In the genomic region with DNA sequence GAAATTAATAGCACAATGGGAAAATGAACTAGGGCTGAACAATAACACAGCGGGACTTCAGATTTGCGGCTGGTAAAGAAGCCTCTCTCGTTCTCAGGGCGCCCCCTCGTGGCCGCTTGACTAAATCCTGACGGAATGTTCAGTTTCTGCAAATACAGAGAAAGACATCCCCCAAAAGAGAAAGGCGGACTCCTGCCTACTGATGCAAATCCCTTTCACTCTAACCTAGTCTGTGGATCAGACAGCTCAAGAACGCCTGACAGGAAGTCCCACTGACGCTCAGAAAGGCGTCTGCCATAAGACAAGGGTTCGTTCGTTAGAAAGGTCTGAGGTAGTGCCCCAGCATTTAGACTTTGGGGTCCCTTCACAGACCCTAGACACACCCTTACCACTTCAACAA, we compare ENCODE assay signal across 8 cellular contexts. TPM values are rescaled to one million over a fixed set of nuclear protein-coding genes. Genes with fewer than 3 reads are reported as not detected.
DNase-seq lines count a peak whose midpoint lies in the region; ATAC-seq, FAIRE-seq and TF ChIP-seq lines count a peak whose summit lies in the region.

No MANE protein-coding gene starts in this region.

- intact Hi-C loops in activated T-helper 2 cell treated with anti-CD3 and anti-CD28 coated beads, Interferon-gamma antibody, Interleukin-2, Interleukin-4, amounts not matched to agents 10 μg/mL and 5 μg/mL and 100 μg/mL, durations not matched to agents 14 hours and 24 hours and 36 hours (cut with micrococcal nuclease): loop anchor here (1.0 to 10.0 kb wide), 5 partner anchors 86 to 716 kb away; no protein-coding TSS in a partner anchor

- DNase-seq in DMS53 treated with DMSO at 0.1 percent for 48 hours (lab: John Stamatoyannopoulos, UW; ENCODE audit: unreplicated experiment): peak; percentile 92
- DNase-seq in Kasumi-1 (lab: John Stamatoyannopoulos, UW): peak; percentile 69 to 86
- peak; percentile 84 for DNase-seq in RCC 7860 (ENCODE audit: low spot score)
- DNase-seq in activated T-helper 2 cell treated with anti-CD3 and anti-CD28 coated beads, Interferon-gamma antibody, Interleukin-2, Interleukin-4, amounts not matched to agents 10 μg/mL and 5 μg/mL and 100 μg/mL, durations not matched to agents 14 hours and 24 hours and 36 hours (ENCODE audit: low spot score): peak; percentile 49
- peak; percentile 68 to 92 for DNase-seq in foreskin fibroblast
- peak; percentile 94 for DNase-seq in neural crest cell (ENCODE audit: low read depth, low spot score)
- DNase-seq in stimulated activated naive CD8-positive, alpha-beta T cell treated with anti-CD3 and anti-CD28 coated beads, Interleukin-15, Interleukin-2, amounts not matched to agents 100 U/mL and 50 U/mL, for 24 hours: peak; percentile 84

- H3K27me3 Mint-ChIP-seq in activated T-helper 2 cell treated with anti-CD3 and anti-CD28 coated beads, Interferon-gamma antibody, Interleukin-2, Interleukin-4, amounts not matched to agents 10 μg/mL and 5 μg/mL and 100 μg/mL, durations not matched to agents 14 hours and 24 hours and 36 hours (ENCODE audit: low read depth): peaks cover 53% of the 10 kb centered on the region
- peaks cover 4% of the 10 kb centered on the region for H3K27me3 Mint-ChIP-seq in neural crest cell (ENCODE audit: low read depth)
- H3K27me3 Mint-ChIP-seq in stimulated activated memory B cell treated with anti-CD40 and anti-IgM and Interleukin-4, amounts not matched to agents 10 μg/mL and 1 μg/mL and 100 μg/mL, for 72 hours: peaks cover 63% of the 10 kb centered on the region

- no peak overlapping the region for H3K27ac Mint-ChIP-seq in activated T-helper 2 cell treated with anti-CD3 and anti-CD28 coated beads, Interferon-gamma antibody, Interleukin-2, Interleukin-4, amounts not matched to agents 10 μg/mL and 5 μg/mL and 100 μg/mL, durations not matched to agents 14 hours and 24 hours and 36 hours
- H3K27ac Mint-ChIP-seq in neural crest cell (ENCODE audit: unreplicated experiment): no peak overlapping the region
- no peak overlapping the region for H3K27ac Mint-ChIP-seq in stimulated activated memory B cell treated with anti-CD40 and anti-IgM and Interleukin-4, amounts not matched to agents 10 μg/mL and 1 μg/mL and 100 μg/mL, for 72 hours

- H3K4me3 ChIP-seq in foreskin fibroblast (ENCODE audit: low read depth in 1 of 2, low read length in 2 of 2): peak overlapping the region; percentile 70 to 82

- no peak overlapping the region for H3K4me3 Mint-ChIP-seq in activated T-helper 2 cell treated with anti-CD3 and anti-CD28 coated beads, Interferon-gamma antibody, Interleukin-2, Interleukin-4, amounts not matched to agents 10 μg/mL and 5 μg/mL and 100 μg/mL, durations not matched to agents 14 hours and 24 hours and 36 hours (ENCODE audit: low read depth)
- peak overlapping the region; percentile 98 for H3K4me3 Mint-ChIP-seq in neural crest cell
- no peak overlapping the region for H3K4me3 Mint-ChIP-seq in stimulated activated memory B cell treated with anti-CD40 and anti-IgM and Interleukin-4, amounts not matched to agents 10 μg/mL and 1 μg/mL and 100 μg/mL, for 72 hours

- H3K36me3 Mint-ChIP-seq in activated T-helper 2 cell treated with anti-CD3 and anti-CD28 coated beads, Interferon-gamma antibody, Interleukin-2, Interleukin-4, amounts not matched to agents 10 μg/mL and 5 μg/mL and 100 μg/mL, durations not matched to agents 14 hours and 24 hours and 36 hours (ENCODE audit: low read depth): no peaks in the 10 kb centered on the region
- H3K36me3 Mint-ChIP-seq in neural crest cell (ENCODE audit: low read depth): peaks cover 3% of the 10 kb centered on the region
- no peaks in the 10 kb centered on the region for H3K36me3 Mint-ChIP-seq in stimulated activated memory B cell treated with anti-CD40 and anti-IgM and Interleukin-4, amounts not matched to agents 10 μg/mL and 1 μg/mL and 100 μg/mL, for 72 hours

- peak; percentile 87 for FAIRE-seq in RCC 7860 (lab: Jason Lieb, UNC)

- no peaks in the 10 kb centered on the region for H3K9me3 Mint-ChIP-seq in activated T-helper 2 cell treated with anti-CD3 and anti-CD28 coated beads, Interferon-gamma antibody, Interleukin-2, Interleukin-4, amounts not matched to agents 10 μg/mL and 5 μg/mL and 100 μg/mL, durations not matched to agents 14 hours and 24 hours and 36 hours
- H3K9me3 Mint-ChIP-seq in neural crest cell: no peaks in the 10 kb centered on the region
- H3K9me3 Mint-ChIP-seq in stimulated activated memory B cell treated with anti-CD40 and anti-IgM and Interleukin-4, amounts not matched to agents 10 μg/mL and 1 μg/mL and 100 μg/mL, for 72 hours: peaks cover 2% of the 10 kb centered on the region

- TF ChIP-seq CTCF in foreskin fibroblast (IDR thresholded peaks at IDR 0.05; ENCODE audit: low read depth, low read length) (peak; percentile 62), neural crest cell (conservative IDR thresholded peaks at IDR 0.05) (peak; percentile 94)

- H3K4me1 Mint-ChIP-seq in activated T-helper 2 cell treated with anti-CD3 and anti-CD28 coated beads, Interferon-gamma antibody, Interleukin-2, Interleukin-4, amounts not matched to agents 10 μg/mL and 5 μg/mL and 100 μg/mL, durations not matched to agents 14 hours and 24 hours and 36 hours (ENCODE audit: low read depth): peaks cover 3% of the 10 kb centered on the region
- H3K4me1 Mint-ChIP-seq in neural crest cell: peaks cover 78% of the 10 kb centered on the region
- H3K4me1 Mint-ChIP-seq in stimulated activated memory B cell treated with anti-CD40 and anti-IgM and Interleukin-4, amounts not matched to agents 10 μg/mL and 1 μg/mL and 100 μg/mL, for 72 hours: peaks cover 8% of the 10 kb centered on the region

- ATAC-seq in stimulated activated naive CD8-positive, alpha-beta T cell treated with anti-CD3 and anti-CD28 coated beads, Interleukin-15, Interleukin-2, amounts not matched to agents 100 U/mL and 50 U/mL, for 24 hours: no peak
- no peak for ATAC-seq in stimulated activated memory B cell treated with anti-CD40 and anti-IgM and Interleukin-4, amounts not matched to agents 10 μg/mL and 1 μg/mL and 100 μg/mL, for 72 hours

RNA-seq across cellular contexts. Expression of a gene that starts 2.5 kb away (rescaled TPM):
- 0.02 and 0.11 TPM in 2 replicates for total RNA-seq in activated T-helper 2 cell treated with anti-CD3 and anti-CD28 coated beads, Interferon-gamma antibody, Interleukin-2, Interleukin-4, amounts not matched to agents 10 μg/mL and 5 μg/mL and 100 μg/mL, durations not matched to agents 14 hours and 24 hours and 36 hours
- total RNA-seq in neural crest cell: 35.3 and 35.6 TPM in 2 replicates

Comparison
In these comparisons a context has a peak if more than half of its experiments do, and no peak if none do; other contexts are left out.
1. RNA of a gene that starts 2.5 kb away (total RNA-seq): 35.3 to 35.6 TPM in neural crest cell; 0.02 to 0.11 TPM in activated T-helper 2 cell treated with anti-CD3 and anti-CD28 coated beads, Interferon-gamma antibody, Interleukin-2, Interleukin-4, amounts not matched to agents 10 μg/mL and 5 μg/mL and 100 μg/mL, durations not matched to agents 14 hours and 24 hours and 36 hours; every median in the first group is over 10 times any median in the second.
2. Peak in every context shown above with its lines, with median percentiles within 50 percentile points of each other: DNase-seq.